ENCODE assay signal across 16 cellular contexts in the genomic region with DNA sequence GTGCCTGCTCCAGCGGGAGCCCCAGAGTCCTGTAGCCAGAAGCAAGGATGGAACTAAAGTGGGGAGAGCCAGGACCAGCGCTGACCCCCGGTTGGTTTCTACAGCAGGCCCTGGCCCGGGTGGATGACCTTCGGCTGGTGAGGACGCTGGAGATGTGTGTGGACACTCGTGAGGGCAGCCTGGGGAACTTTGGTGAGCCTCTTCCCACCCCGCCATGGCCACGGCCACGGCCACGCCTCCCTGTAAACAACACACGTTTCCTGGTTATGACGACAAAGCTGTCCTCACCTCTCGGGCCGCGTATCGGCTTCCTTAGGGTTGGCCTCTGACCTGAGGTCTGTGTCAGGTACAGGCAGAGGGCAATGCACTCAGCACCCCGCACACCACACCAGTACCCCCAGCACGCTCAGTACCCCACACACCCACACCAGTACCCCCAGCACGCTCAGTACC. TPM values are rescaled to one million over a fixed set of nuclear protein-coding genes. Genes with fewer than 3 reads are reported as not detected.
"Had no signal": no experiment of that assay in that cellular context is flagged by ENCODE, and none has a peak within 500 bp of the region (broad histone marks: within the 10 kb centered on the region; RNA-seq: fewer than 3 reads in every experiment).

No MANE protein-coding gene starts in this region.

- H3K4me3 ChIP-seq: gastrocnemius medialis, heart left ventricle, tibial artery, vagina had no signal

- H3K9me3 Mint-ChIP-seq: activated CD4-positive, alpha-beta memory T cell treated with anti-CD3 and anti-CD28 coated beads, Interleukin-2, amount 10 ng/mL, durations not matched to agents 7 days and 5 days; natural killer cell had no signal

- ATAC-seq: activated CD4-positive, alpha-beta T cell treated with anti-CD3 and anti-CD28 coated beads for 36 hours; activated CD8-positive, alpha-beta memory T cell treated with anti-CD3 and anti-CD28 coated beads, Interleukin-2, amount 10 ng/mL, durations not matched to agents 7 days and 5 days; gastrocnemius medialis; heart left ventricle; natural killer cell; stimulated activated naive CD8-positive, alpha-beta T cell treated with anti-CD3 and anti-CD28 coated beads, Interleukin-15, Interleukin-2, amounts not matched to agents 100 U/mL and 50 U/mL, for 24 hours had no signal

- H3K9me3 ChIP-seq: gastrocnemius medialis, heart left ventricle, tibial artery, vagina had no signal

- H3K36me3 ChIP-seq: gastrocnemius medialis, heart left ventricle, tibial artery, vagina, WERI-Rb-1 had no signal

- H3K27me3 ChIP-seq: vagina had no signal

- H3K36me3 Mint-ChIP-seq: activated CD8-positive, alpha-beta memory T cell treated with anti-CD3 and anti-CD28 coated beads, Interleukin-2, amount 10 ng/mL, durations not matched to agents 7 days and 5 days; activated naive CD8-positive, alpha-beta T cell; immature natural killer cell; natural killer cell had no signal

- H3K27me3 Mint-ChIP-seq: activated CD4-positive, alpha-beta memory T cell treated with anti-CD3 and anti-CD28 coated beads, Interleukin-2, amount 10 ng/mL, durations not matched to agents 7 days and 5 days; activated CD4-positive, alpha-beta T cell treated with anti-CD3 and anti-CD28 coated beads for 36 hours; activated CD8-positive, alpha-beta memory T cell treated with anti-CD3 and anti-CD28 coated beads, Interleukin-2, amount 10 ng/mL, durations not matched to agents 7 days and 5 days; activated naive CD8-positive, alpha-beta T cell had no signal

- H3K27ac Mint-ChIP-seq: activated CD4-positive, alpha-beta memory T cell treated with anti-CD3 and anti-CD28 coated beads, Interleukin-2, amount 10 ng/mL, durations not matched to agents 7 days and 5 days; activated CD4-positive, alpha-beta T cell treated with anti-CD3 and anti-CD28 coated beads for 36 hours; activated CD8-positive, alpha-beta memory T cell treated with anti-CD3 and anti-CD28 coated beads, Interleukin-2, amount 10 ng/mL, durations not matched to agents 7 days and 5 days; activated naive CD8-positive, alpha-beta T cell; immature natural killer cell; natural killer cell had no signal

- H3K27ac ChIP-seq: gastrocnemius medialis, heart left ventricle, tibial artery, vagina, WERI-Rb-1 had no signal

- DNase-seq: activated CD4-positive, alpha-beta memory T cell treated with anti-CD3 and anti-CD28 coated beads, Interleukin-2, amount 10 ng/mL, durations not matched to agents 7 days and 5 days; activated CD4-positive, alpha-beta T cell treated with anti-CD3 and anti-CD28 coated beads for 36 hours; effector CD4-positive, alpha-beta T cell; gastrocnemius medialis; immature natural killer cell; kidney glomerular epithelial cell; natural killer cell; stimulated activated naive CD8-positive, alpha-beta T cell treated with anti-CD3 and anti-CD28 coated beads, Interleukin-15, Interleukin-2, amounts not matched to agents 100 U/mL and 50 U/mL, for 24 hours; substantia nigra; tibial artery; WERI-Rb-1 had no signal

- H3K4me3 Mint-ChIP-seq: activated CD4-positive, alpha-beta memory T cell treated with anti-CD3 and anti-CD28 coated beads, Interleukin-2, amount 10 ng/mL, durations not matched to agents 7 days and 5 days; activated CD4-positive, alpha-beta T cell treated with anti-CD3 and anti-CD28 coated beads for 36 hours; activated CD8-positive, alpha-beta memory T cell treated with anti-CD3 and anti-CD28 coated beads, Interleukin-2, amount 10 ng/mL, durations not matched to agents 7 days and 5 days; activated naive CD8-positive, alpha-beta T cell; immature natural killer cell; natural killer cell had no signal

RNA-seq across cellular contexts. Expression of a gene that starts 19.1 kb away (rescaled TPM):
- total RNA-seq: cerebellum had no signal
